Comparison of ENCODE assay signal across 9 cellular contexts in genomic region chr22:30425327-30425615, GRCh38. TPM values are rescaled to one million over a fixed set of nuclear protein-coding genes. Genes with fewer than 3 reads are reported as not detected.
A peak's percentile ranks its signal among the peaks of the same experiment; 100 is the strongest.
DNase-seq lines count a peak whose midpoint lies in the region; ATAC-seq and TF ChIP-seq lines count a peak whose summit lies in the region.
"Had no signal": no experiment of that assay in that cellular context is flagged by ENCODE, and none has a peak within 500 bp of the region (broad histone marks: within the 10 kb centered on the region; RNA-seq: fewer than 3 reads in every experiment).

No MANE protein-coding gene starts in this region.

- BruUV-seq in A673 (replicated peaks; lab: Mats Ljungman, UMichigan): no TSS peak

- no peaks in the 10 kb centered on the region for H3K36me3 Mint-ChIP-seq in IgD-negative memory B cell
- H3K36me3 Mint-ChIP-seq in chondrocyte (ENCODE audit: low read depth): peaks cover 3% of the 10 kb centered on the region

- H3K27me3 ChIP-seq in A673 (replicated peaks; ENCODE audit: insufficient read depth, low read depth, low read length, poor library complexity) (no peaks in the 10 kb centered on the region), muscle layer of colon (ENCODE audit: control insufficient read depth in 1 of 2, insufficient read depth in 2 of 2, low read length in 2 of 2) (no peaks in the 10 kb centered on the region)

- no peaks in the 10 kb centered on the region for H3K9me3 Mint-ChIP-seq in IgD-negative memory B cell
- H3K9me3 Mint-ChIP-seq in chondrocyte (ENCODE audit: low read depth): no peaks in the 10 kb centered on the region

- intact Hi-C loops in A673 (cut with micrococcal nuclease; ENCODE audit: unreplicated experiment): no loop called here

- H3K4me3 ChIP-seq in A673 (ENCODE audit: low read depth, low read length, poor library complexity, severe bottlenecking) (peak overlapping the region; percentile 77), muscle layer of colon (ENCODE audit: low read depth in 1 of 2, low read length in 2 of 2) (peak overlapping the region; percentile 36 to 92)

- H3K4me1 Mint-ChIP-seq in IgD-negative memory B cell: peaks cover 21 to 31% (median 28%) of the 10 kb centered on the region in 3 donors
- peaks cover 56% of the 10 kb centered on the region for H3K4me1 Mint-ChIP-seq in chondrocyte (ENCODE audit: low read depth)

- DNase-seq in A673 (ENCODE audit: low spot score): no peak
- no peak for DNase-seq in chondrocyte (ENCODE audit: low spot score)
- no peak for DNase-seq in LoVo (ENCODE audit: low spot score)
- no peak for DNase-seq in amniotic stem cell (lab: John Stamatoyannopoulos, UW)
- DNase-seq in NCI-H187 (lab: John Stamatoyannopoulos, UW): no peak

- TF ChIP-seq CTCF in A673 (conservative IDR thresholded peaks at IDR 0.05; ENCODE audit: low read depth, low read length): no peak
- TF ChIP-seq CTCF in chondrocyte (IDR thresholded peaks at IDR 0.05): no peak

- peak overlapping the region; percentile 81 to 99 (median 95) for H3K27ac Mint-ChIP-seq in IgD-negative memory B cell
- peak overlapping the region; percentile 91 for H3K27ac Mint-ChIP-seq in chondrocyte (ENCODE audit: unreplicated experiment)

- H3K36me3 ChIP-seq in A673 (ENCODE audit: insufficient read depth, low read length, poor library complexity, severe bottlenecking) (peaks cover 21% of the 10 kb centered on the region), muscle layer of colon (ENCODE audit: insufficient read depth, low read length) (no peaks in the 10 kb centered on the region)

- POLR2A ChIA-PET in A673 (lab: Charles Lee; ENCODE audit: low non-redundant PET): interaction anchor here (0.9 to 1.4 kb wide), 2 partner anchors 26 to 28 kb away, joined by 3 to 14 read pairs; partner anchors contain the start of gene SEC14L2

- H3K9me3 ChIP-seq in A673 (ENCODE audit: low read depth, low read length, poor library complexity, severe bottlenecking) (no peaks in the 10 kb centered on the region), muscle layer of colon (ENCODE audit: low read length) (no peaks in the 10 kb centered on the region)

- H3K9ac ChIP-seq in muscle layer of colon (ENCODE audit: low read length): peak overlapping the region; percentile 25

- H3K4me3 Mint-ChIP-seq in IgD-negative memory B cell: peak overlapping the region; percentile 91 to 96 (median 96)
- H3K4me3 Mint-ChIP-seq in chondrocyte (ENCODE audit: unreplicated experiment): peak overlapping the region; percentile 86

- ATAC-seq in GM18907 (IDR thresholded peaks at IDR 0.05; ENCODE audit: unreplicated experiment): no peak

- peak overlapping the region; percentile 94 for H3K27ac ChIP-seq in A673 (ENCODE audit: low read depth, low read length, poor library complexity, severe bottlenecking)
- H3K27ac ChIP-seq in muscle layer of colon (ENCODE audit: low read depth, low read length): no peak overlapping the region

- CTCF ChIA-PET in A673 (lab: Charles Lee): interaction anchor here (0.6 to 2.0 kb wide), 4 partner anchors 11 to 182 kb away, joined by 4 to 6 read pairs (median 4); partner anchors contain the start of gene TCN2

- H3K27me3 Mint-ChIP-seq in IgD-negative memory B cell (no peaks in the 10 kb centered on the region), chondrocyte (ENCODE audit: low read depth) (no peaks in the 10 kb centered on the region)

- H3K4me1 ChIP-seq in A673 (ENCODE audit: insufficient read depth, low read length, poor library complexity, severe bottlenecking) (peaks cover 50% of the 10 kb centered on the region), muscle layer of colon (ENCODE audit: insufficient read depth, low read length) (peaks cover 34% of the 10 kb centered on the region)

RNA-seq across cellular contexts. Expression of gene MTFP1, which starts 0.3 kb away (rescaled TPM):
- 82.6 and 86.9 TPM in 2 replicates for total RNA-seq in A673 (2021)
- polyA plus RNA-seq in IgD-negative memory B cell: 27.8 TPM
- 9.3 to 12.7 TPM (median 12.1 TPM) in 3 replicates for total RNA-seq in chondrocyte

RNA-seq across cellular contexts. Expression of gene SEC14L2, which starts 28.5 kb away (rescaled TPM):
- 14.4 and 19.4 TPM in 2 replicates for total RNA-seq in A673 (2021)
- 1.1 TPM for polyA plus RNA-seq in IgD-negative memory B cell
- total RNA-seq in chondrocyte: 15.5 to 39.5 TPM (median 15.6 TPM) in 3 replicates

RNA-seq across cellular contexts. Expression of gene RNF215, which starts 38.1 kb away (rescaled TPM):
- total RNA-seq in A673 (2021) (18.9 and 22.4 TPM in 2 replicates), chondrocyte (35.2 to 36.2 TPM (median 36.0 TPM) in 3 replicates)
- 0.20 TPM for polyA plus RNA-seq in IgD-negative memory B cell

RNA-seq across cellular contexts. Expression of gene SEC14L3, which starts 46.5 kb away (rescaled TPM):
- total RNA-seq in A673 (2021): not detected in 2 replicates
- polyA plus RNA-seq in IgD-negative memory B cell: not detected
- total RNA-seq in chondrocyte: not detected in 3 replicates
- total RNA-seq: M059J had no signal
